21 cellular contexts compared by ENCODE assay signal in genomic region chr1:27087371-27087941, GRCh38.
DNase-seq lines count a peak whose midpoint lies in the region; ATAC-seq and TF ChIP-seq lines count a peak whose summit lies in the region.
"Had no signal": no experiment of that assay in that cellular context is flagged by ENCODE, and none has a peak within 500 bp of the region (broad histone marks: within the 10 kb centered on the region; RNA-seq: fewer than 3 reads in every experiment).

No MANE protein-coding gene starts in this region.

- CTCF ChIA-PET in activated naive CD4-positive, alpha-beta T cell treated with anti-CD3 and anti-CD28 coated beads for 36 hours (lab: Charles Lee): interaction anchor here (0.7 kb wide), 1 partner anchor 22 kb away, joined by 3 read pairs; no protein-coding TSS in a partner anchor

- peaks cover 5 to 11% (median 5%) of the 10 kb centered on the region in 5 experiments for H3K9me3 Mint-ChIP-seq in brain
- no peaks in the 10 kb centered on the region for H3K9me3 Mint-ChIP-seq in stimulated activated effector memory CD8-positive, alpha-beta T cell treated with anti-CD3 and anti-CD28 coated beads, Interleukin-12 subunit alpha, Interleukin-12 subunit beta, amount 100 ng/mL, for 72 hours
- peaks cover 2% of the 10 kb centered on the region for H3K9me3 Mint-ChIP-seq in activated naive CD4-positive, alpha-beta T cell treated with anti-CD3 and anti-CD28 coated beads for 36 hours

- no peak for TF ChIP-seq CTCF in brain (conservative IDR thresholded peaks at IDR 0.05)

- peaks cover 9% of the 10 kb centered on the region for H3K27me3 Mint-ChIP-seq in brain
- no peaks in the 10 kb centered on the region for H3K27me3 Mint-ChIP-seq in activated naive CD4-positive, alpha-beta T cell treated with anti-CD3 and anti-CD28 coated beads for 36 hours (ENCODE audit: low read depth)

- DNase-seq in NCI-H69 (lab: John Stamatoyannopoulos, UW) (peak; percentile 17), midbrain (lab: John Stamatoyannopoulos, UW) (peak; percentile 4), ecto neural progenitor cell (ENCODE audit: low spot score) (no peak), NCI-H2107 treated with DMSO at 0.1 percent for 48 hours (lab: John Stamatoyannopoulos, UW; ENCODE audit: unreplicated experiment) (no peak)
- DNase-seq in stimulated activated effector memory CD8-positive, alpha-beta T cell treated with anti-CD3 and anti-CD28 coated beads, Interleukin-12 subunit alpha, Interleukin-12 subunit beta, amount 100 ng/mL, for 72 hours (ENCODE audit: low spot score in 2 of 2): no peak
- DNase-seq in activated naive CD4-positive, alpha-beta T cell treated with anti-CD3 and anti-CD28 coated beads for 36 hours: no peak
- DNase-seq: CD8-positive, alpha-beta memory T cell; DMS153; DND-41; H9; Kasumi-1; NCI-H1105; NCI-H1436 treated with DMSO at 0.1 percent for 48 hours; NCI-H1930; NCI-H2107; NCI-H446; NCI-H526; SHP77 had no signal

- intact Hi-C loops in activated naive CD4-positive, alpha-beta T cell treated with anti-CD3 and anti-CD28 coated beads for 36 hours (cut with micrococcal nuclease): no loop called here

- ATAC-seq in stimulated activated effector memory CD8-positive, alpha-beta T cell treated with anti-CD3 and anti-CD28 coated beads, Interleukin-12 subunit alpha, Interleukin-12 subunit beta, amount 100 ng/mL, for 72 hours: no peak
- ATAC-seq: GM23338 had no signal

- peaks cover 7% of the 10 kb centered on the region for H3K4me1 Mint-ChIP-seq in brain
- H3K4me1 Mint-ChIP-seq in stimulated activated effector memory CD8-positive, alpha-beta T cell treated with anti-CD3 and anti-CD28 coated beads, Interleukin-12 subunit alpha, Interleukin-12 subunit beta, amount 100 ng/mL, for 72 hours: peaks cover 7% of the 10 kb centered on the region
- peaks cover 5% of the 10 kb centered on the region for H3K4me1 Mint-ChIP-seq in activated naive CD4-positive, alpha-beta T cell treated with anti-CD3 and anti-CD28 coated beads for 36 hours (ENCODE audit: low read depth)
- H3K4me1 Mint-ChIP-seq: B cell, GM23338 had no signal

- peak overlapping the region; percentile 78 to 98 (median 87) for H3K27ac Mint-ChIP-seq in brain
- peak overlapping the region; percentile 64 for H3K27ac Mint-ChIP-seq in stimulated activated effector memory CD8-positive, alpha-beta T cell treated with anti-CD3 and anti-CD28 coated beads, Interleukin-12 subunit alpha, Interleukin-12 subunit beta, amount 100 ng/mL, for 72 hours
- no peak overlapping the region for H3K27ac Mint-ChIP-seq in activated naive CD4-positive, alpha-beta T cell treated with anti-CD3 and anti-CD28 coated beads for 36 hours
- H3K27ac Mint-ChIP-seq: B cell, GM23338, H9 had no signal

- H3K4me3 Mint-ChIP-seq in brain: peak overlapping the region in 1 of 5 experiments; percentile 42
- H3K4me3 Mint-ChIP-seq in stimulated activated effector memory CD8-positive, alpha-beta T cell treated with anti-CD3 and anti-CD28 coated beads, Interleukin-12 subunit alpha, Interleukin-12 subunit beta, amount 100 ng/mL, for 72 hours: no peak overlapping the region
- H3K4me3 Mint-ChIP-seq in activated naive CD4-positive, alpha-beta T cell treated with anti-CD3 and anti-CD28 coated beads for 36 hours: no peak overlapping the region
- H3K4me3 Mint-ChIP-seq: B cell; CD8-positive, alpha-beta memory T cell; GM23338; H9 had no signal

- H3K36me3 Mint-ChIP-seq in brain: no peaks in the 10 kb centered on the region
- H3K36me3 Mint-ChIP-seq in stimulated activated effector memory CD8-positive, alpha-beta T cell treated with anti-CD3 and anti-CD28 coated beads, Interleukin-12 subunit alpha, Interleukin-12 subunit beta, amount 100 ng/mL, for 72 hours: peaks cover 16% of the 10 kb centered on the region
- H3K36me3 Mint-ChIP-seq in activated naive CD4-positive, alpha-beta T cell treated with anti-CD3 and anti-CD28 coated beads for 36 hours (ENCODE audit: low read depth): no peaks in the 10 kb centered on the region
- H3K36me3 Mint-ChIP-seq: CD8-positive, alpha-beta memory T cell had no signal

Comparison
In these comparisons a context has a peak if more than half of its experiments do, and no peak if none do; other contexts are left out.
1. DNase-seq: peak in NCI-H69 (single experiment) and midbrain (single experiment); none in stimulated activated effector memory CD8-positive, alpha-beta T cell treated with anti-CD3 and anti-CD28 coated beads, Interleukin-12 subunit alpha, Interleukin-12 subunit beta, amount 100 ng/mL, for 72 hours (0 of 2), ecto neural progenitor cell (single experiment), NCI-H2107 treated with DMSO at 0.1 percent for 48 hours (single experiment) and activated naive CD4-positive, alpha-beta T cell treated with anti-CD3 and anti-CD28 coated beads for 36 hours (single experiment).